In genomic region chr6:5438882-5439584, GRCh38 we compare ENCODE assay signal across 18 cellular contexts.
DNase-seq lines count a peak whose midpoint lies in the region; ATAC-seq and TF ChIP-seq lines count a peak whose summit lies in the region.
"Had no signal": no experiment of that assay in that cellular context is flagged by ENCODE, and none has a peak within 500 bp of the region (broad histone marks: within the 10 kb centered on the region; RNA-seq: fewer than 3 reads in every experiment).

No MANE protein-coding gene starts in this region.

- H3K27me3 ChIP-seq in GM23338 (ENCODE audit: insufficient read depth) (no peaks in the 10 kb centered on the region), iPS DF 6.9 (ENCODE audit: control insufficient read depth, insufficient read depth, low read length) (no peaks in the 10 kb centered on the region), adrenal gland (no peaks in the 10 kb centered on the region)
- H3K27me3 ChIP-seq: SJSA1 had no signal

- H3K9me3 Mint-ChIP-seq in GM23338, result no peaks in the 10 kb centered on the region
- H3K9me3 Mint-ChIP-seq in activated CD4-positive, alpha-beta T cell treated with anti-CD3 and anti-CD28 coated beads, Interleukin-2, amount 10 ng/mL, durations not matched to agents 24 days and 14 days, result peaks cover 5% of the 10 kb centered on the region

- no peaks in the 10 kb centered on the region for H3K9me2 ChIP-seq in GM23338 (ENCODE audit: insufficient read depth)

- no peak for TF ChIP-seq POLR2A in adrenal gland (IDR thresholded peaks at IDR 0.05)

- no peaks in the 10 kb centered on the region for H3K27me3 Mint-ChIP-seq in GM23338 (ENCODE audit: insufficient read depth, low read depth, poor library complexity)
- no peaks in the 10 kb centered on the region for H3K27me3 Mint-ChIP-seq in activated CD4-positive, alpha-beta T cell treated with anti-CD3 and anti-CD28 coated beads, Interleukin-2, amount 10 ng/mL, durations not matched to agents 24 days and 14 days
- H3K27me3 Mint-ChIP-seq: B cell; CD4-positive, alpha-beta T cell had no signal

- no peaks in the 10 kb centered on the region for H4K20me1 ChIP-seq in GM23338 (replicated peaks; ENCODE audit: insufficient read depth)

- H3K36me3 ChIP-seq in GM23338 (ENCODE audit: insufficient read depth), result no peaks in the 10 kb centered on the region
- H3K36me3 ChIP-seq in iPS DF 6.9 (ENCODE audit: control insufficient read depth, insufficient read depth, low read length), result no peaks in the 10 kb centered on the region
- H3K36me3 ChIP-seq in adrenal gland (replicated peaks in 1 of 2), result no peaks in the 10 kb centered on the region
- H3K36me3 ChIP-seq: HAP-1, SJSA1 had no signal

- TF ChIP-seq CTCF in GM23338 (conservative IDR thresholded peaks at IDR 0.05; ENCODE audit: low read depth in 2 of 2), result no peak
- TF ChIP-seq CTCF in VCaP (conservative IDR thresholded peaks at IDR 0.05), result no peak
- no peak for TF ChIP-seq CTCF in adrenal gland (IDR thresholded peaks at IDR 0.05)

- H3K4me1 ChIP-seq in GM23338 (ENCODE audit: insufficient read depth) (peaks cover 18% of the 10 kb centered on the region), iPS DF 6.9 (ENCODE audit: control insufficient read depth, insufficient read depth, low read length) (peaks cover 1% of the 10 kb centered on the region; the same call in 1 of the 2 replicates), adrenal gland (replicated peaks in 1 of 2) (no peaks in the 10 kb centered on the region)
- H3K4me1 ChIP-seq: HAP-1 had no signal

- H3K79me2 ChIP-seq in GM23338 (replicated peaks; ENCODE audit: insufficient read depth), result 0 out of 2 replicates have a peak, but pooled peaks cover 5% of the 10 kb centered on the region

- H3K9me3 ChIP-seq in iPS DF 6.9 (ENCODE audit: control insufficient read depth, insufficient read depth, low read length) (no peaks in the 10 kb centered on the region), adrenal gland (replicated peaks in 1 of 3) (peaks cover 0 to 8% (median 7%) of the 10 kb centered on the region in 3 donors)
- H3K9me3 ChIP-seq: HAP-1, SJSA1 had no signal

- peak overlapping the region; percentile 68 for H3K4me3 Mint-ChIP-seq in GM23338
- H3K4me3 Mint-ChIP-seq in activated CD4-positive, alpha-beta T cell treated with anti-CD3 and anti-CD28 coated beads, Interleukin-2, amount 10 ng/mL, durations not matched to agents 24 days and 14 days, result no peak overlapping the region
- H3K4me3 Mint-ChIP-seq: B cell; CD4-positive, alpha-beta T cell had no signal

- intact Hi-C loops in activated CD4-positive, alpha-beta T cell treated with anti-CD3 and anti-CD28 coated beads, Interleukin-2, amount 10 ng/mL, durations not matched to agents 24 days and 14 days (cut with micrococcal nuclease), result no loop called here
- intact Hi-C loops in adrenal gland (cut with DNase I), result no loop called here

- ATAC-seq in GM23338 (peak; percentile 94), GM19467 (IDR thresholded peaks at IDR 0.05; ENCODE audit: unreplicated experiment) (no peak), HG03354 (IDR thresholded peaks at IDR 0.05; ENCODE audit: poor library complexity, severe bottlenecking, unreplicated experiment) (no peak)
- ATAC-seq: GM12878, K562 had no signal

- peak; percentile 74 for DNase-seq in GM23338 (ENCODE audit: low spot score)
- DNase-seq in iPS DF 6.9 (ENCODE audit: low read depth, low spot score), result peak; percentile 68
- no peak for DNase-seq in activated CD4-positive, alpha-beta T cell treated with anti-CD3 and anti-CD28 coated beads, Interleukin-2, amount 10 ng/mL, durations not matched to agents 24 days and 14 days
- DNase-seq in adrenal gland, result no peak
- DNase-seq: CD4-positive, alpha-beta T cell; DMS79 treated with DMSO at 0.1 percent for 48 hours; GDM1; NCI-H1417 treated with DMSO at 0.1 percent for 48 hours; NCI-H2171 treated with DMSO at 0.1 percent for 48 hours had no signal

- H3F3A ChIP-seq in GM23338 (replicated peaks; ENCODE audit: low read depth), result no peaks in the 10 kb centered on the region

- WGBS in iPS DF 6.9 (ENCODE audit: insufficient coverage, insufficient read length), result no CpG with 5 or more reads among the region's 6 CpGs
- 83 to 86% (median 85%) methylated on average over 6 of the region's 6 CpGs for WGBS in adrenal gland, 4 donors

- peak overlapping the region; percentile 97 for H3K27ac Mint-ChIP-seq in GM23338
- H3K27ac Mint-ChIP-seq in activated CD4-positive, alpha-beta T cell treated with anti-CD3 and anti-CD28 coated beads, Interleukin-2, amount 10 ng/mL, durations not matched to agents 24 days and 14 days, result no peak overlapping the region
- H3K27ac Mint-ChIP-seq: B cell; CD4-positive, alpha-beta T cell had no signal

- H3K36me3 Mint-ChIP-seq in GM23338 (ENCODE audit: low read depth), result no peaks in the 10 kb centered on the region
- H3K36me3 Mint-ChIP-seq in activated CD4-positive, alpha-beta T cell treated with anti-CD3 and anti-CD28 coated beads, Interleukin-2, amount 10 ng/mL, durations not matched to agents 24 days and 14 days (ENCODE audit: low read depth), result peaks cover 10% of the 10 kb centered on the region

- no peak overlapping the region for H2AFZ ChIP-seq in GM23338

- peaks cover 33% of the 10 kb centered on the region for H3K4me1 Mint-ChIP-seq in GM23338
- H3K4me1 Mint-ChIP-seq in activated CD4-positive, alpha-beta T cell treated with anti-CD3 and anti-CD28 coated beads, Interleukin-2, amount 10 ng/mL, durations not matched to agents 24 days and 14 days, result no peaks in the 10 kb centered on the region

- H3K4me3 ChIP-seq in GM23338, result peak overlapping the region; percentile 42
- H3K4me3 ChIP-seq in iPS DF 6.9 (ENCODE audit: low read length), result no peak overlapping the region
- H3K4me3 ChIP-seq in adrenal gland, result no peak overlapping the region
- H3K4me3 ChIP-seq: GM12878, HAP-1, K562, SJSA1 had no signal

- peak overlapping the region; percentile 86 for H3K27ac ChIP-seq in GM23338 (ENCODE audit: low read depth)
- H3K27ac ChIP-seq in VCaP, result peak overlapping the region; percentile 9; the same call in 1 of the 2 replicates
- H3K27ac ChIP-seq in iPS DF 6.9 (ENCODE audit: low read length), result no peak overlapping the region
- no peak overlapping the region for H3K27ac ChIP-seq in adrenal gland
- H3K27ac ChIP-seq: HL-60, SJSA1 had no signal

- peak overlapping the region; percentile 69 for H3K4me2 ChIP-seq in GM23338

TF ChIP-seq in GM23338, 12 proteins besides CTCF, POLR2A, EP300 and RAD21:
- no peak for TF ChIP-seq POLR2AphosphoS5 (IDR thresholded peaks at IDR 0.05; ENCODE audit: low read depth)
- peak; percentile 98 for TF ChIP-seq NANOG (IDR thresholded peaks at IDR 0.05; ENCODE audit: borderline replicate concordance)
- TF ChIP-seq ETS1 (IDR thresholded peaks at IDR 0.05), result peak; percentile 53; the same call in 1 of the 2 replicates

Comparison
In these comparisons a context has a peak if more than half of its experiments do, and no peak if none do; other contexts are left out.
1. DNase-seq: peak in GM23338 (single experiment) and iPS DF 6.9 (single experiment); none in activated CD4-positive, alpha-beta T cell treated with anti-CD3 and anti-CD28 coated beads, Interleukin-2, amount 10 ng/mL, durations not matched to agents 24 days and 14 days (single experiment) and adrenal gland (0 of 7).
2. H3K27ac ChIP-seq: peak in GM23338 (single experiment) and VCaP (single experiment); none in iPS DF 6.9 (single experiment) and adrenal gland (0 of 5).